In genomic region chr16:46687486-46687885, GRCh38 we compare ENCODE assay signal across 8 cellular contexts. TPM values are rescaled to one million over a fixed set of nuclear protein-coding genes. Genes with fewer than 3 reads are reported as not detected.
DNase-seq lines count a peak whose midpoint lies in the region; ATAC-seq, FAIRE-seq and TF ChIP-seq lines count a peak whose summit lies in the region.

No MANE protein-coding gene starts in this region.

- H3K36me3 Mint-ChIP-seq in activated naive CD8-positive, alpha-beta T cell: peaks cover 2% of the 10 kb centered on the region
- H3K36me3 Mint-ChIP-seq in activated naive CD8-positive, alpha-beta T cell treated with anti-CD3 and anti-CD28 coated beads for 36 hours: peaks cover 16% of the 10 kb centered on the region
- H3K36me3 Mint-ChIP-seq in nephron progenitor cell (ENCODE audit: low read depth): peaks cover 10% of the 10 kb centered on the region

- intact Hi-C loops in ascending aorta (cut with DNase I): loop anchor here (5.0 kb wide), 4 partner anchors 105 to 775 kb away; partner anchors contain the start of genes DNAJA2, ITFG1 and PHKB
- intact Hi-C loops in transverse colon (cut with DNase I; ENCODE audit: low total_unique reads): loop anchor here (10.0 kb wide), 1 partner anchor 137 kb away; no protein-coding TSS in a partner anchor

- dilution Hi-C loops in keratinocyte (cut with MboI; ENCODE audit: extremely low pct_ligation_motif_present, low sequenced_read_pairs): no loop called here

- in situ Hi-C loops in transverse colon (cut with MboI; ENCODE audit: low pct_ligation_motif_present in 1 of 4, low pct_unique_long_range_greater_than_20kb in 1 of 4, low sequenced_read_pairs in 3 of 4): no loop called here

- no peak for ATAC-seq in GM18907 (IDR thresholded peaks at IDR 0.05; ENCODE audit: unreplicated experiment)

- peak overlapping the region; percentile 87 to 89 for H3K4me3 ChIP-seq in ascending aorta
- peak overlapping the region; percentile 84 to 91 (median 88) for H3K4me3 ChIP-seq in keratinocyte (ENCODE audit: control insufficient read depth in 2 of 3, extremely low read depth in 1 of 3, insufficient read depth in 2 of 3, low read depth in 1 of 3, low read length in 3 of 3)
- H3K4me3 ChIP-seq in transverse colon: peak overlapping the region in 2 of 4 donors; percentile 80 to 92

- H3K9ac ChIP-seq in keratinocyte (ENCODE audit: control insufficient read depth, extremely low read depth, insufficient read depth, low read length): peak overlapping the region; percentile 97

- H3K4me2 ChIP-seq in keratinocyte (ENCODE audit: control insufficient read depth, extremely low read depth, insufficient read depth, low read depth, low read length): peak overlapping the region; percentile 92

- H3K79me2 ChIP-seq in keratinocyte (ENCODE audit: control insufficient read depth, insufficient read depth, low read length): peaks cover 87% of the 10 kb centered on the region

- H4K20me1 ChIP-seq in keratinocyte (ENCODE audit: control insufficient read depth, extremely low read depth, insufficient read depth, low read length): peaks cover 25% of the 10 kb centered on the region

- H3K4me1 ChIP-seq in ascending aorta (peaks cover 7 to 19% of the 10 kb centered on the region in 2 donors), keratinocyte (ENCODE audit: control insufficient read depth, extremely low read depth, insufficient read depth, low read length) (peaks cover 27% of the 10 kb centered on the region), transverse colon (peaks cover 10 to 53% (median 32%) of the 10 kb centered on the region in 4 donors)

- peaks cover 52% of the 10 kb centered on the region for H3K4me1 Mint-ChIP-seq in activated naive CD8-positive, alpha-beta T cell (ENCODE audit: low read depth)
- peaks cover 53% of the 10 kb centered on the region for H3K4me1 Mint-ChIP-seq in activated naive CD8-positive, alpha-beta T cell treated with anti-CD3 and anti-CD28 coated beads for 36 hours
- peaks cover 44% of the 10 kb centered on the region for H3K4me1 Mint-ChIP-seq in nephron progenitor cell

- DNase-seq in activated naive CD8-positive, alpha-beta T cell treated with anti-CD3 and anti-CD28 coated beads for 36 hours: no peak
- no peak for DNase-seq in ascending aorta (ENCODE audit: low spot score in 2 of 2)
- DNase-seq in keratinocyte (ENCODE audit: low read depth, low spot score): no peak
- no peak for DNase-seq in transverse colon
- no peak for DNase-seq in nephron progenitor cell
- DNase-seq in T-helper 2 cell: no peak

- FAIRE-seq in keratinocyte (lab: Jason Lieb, UNC): no peak

- H2AFZ ChIP-seq in keratinocyte (ENCODE audit: control insufficient read depth, low read length): no peak overlapping the region

- no peaks in the 10 kb centered on the region for H3K27me3 Mint-ChIP-seq in activated naive CD8-positive, alpha-beta T cell
- no peaks in the 10 kb centered on the region for H3K27me3 Mint-ChIP-seq in activated naive CD8-positive, alpha-beta T cell treated with anti-CD3 and anti-CD28 coated beads for 36 hours
- H3K27me3 Mint-ChIP-seq in nephron progenitor cell (ENCODE audit: low read depth, poor library complexity): no peaks in the 10 kb centered on the region

- H3K27ac Mint-ChIP-seq in activated naive CD8-positive, alpha-beta T cell: peak overlapping the region; percentile 25
- no peak overlapping the region for H3K27ac Mint-ChIP-seq in activated naive CD8-positive, alpha-beta T cell treated with anti-CD3 and anti-CD28 coated beads for 36 hours
- no peak overlapping the region for H3K27ac Mint-ChIP-seq in nephron progenitor cell

- H3K9me1 ChIP-seq in keratinocyte (ENCODE audit: control insufficient read depth, extremely low read depth, insufficient read depth, low read length): no peaks in the 10 kb centered on the region

- H3K9me3 Mint-ChIP-seq in activated naive CD8-positive, alpha-beta T cell (ENCODE audit: low read depth): no peaks in the 10 kb centered on the region
- H3K9me3 Mint-ChIP-seq in activated naive CD8-positive, alpha-beta T cell treated with anti-CD3 and anti-CD28 coated beads for 36 hours: no peaks in the 10 kb centered on the region
- no peaks in the 10 kb centered on the region for H3K9me3 Mint-ChIP-seq in nephron progenitor cell

- H3K36me3 ChIP-seq in ascending aorta (no peaks in the 10 kb centered on the region), keratinocyte (ENCODE audit: control insufficient read depth in 2 of 2, extremely low read depth in 1 of 2, insufficient read depth in 2 of 2, low read length in 2 of 2) (peaks cover 0 to 2% of the 10 kb centered on the region in 2 experiments), transverse colon (no peaks in the 10 kb centered on the region)

- TF ChIP-seq EP300 in transverse colon (IDR thresholded peaks at IDR 0.05; ENCODE audit: low read depth): no peak

- TF ChIP-seq CTCF in ascending aorta (IDR thresholded peaks at IDR 0.05) (no peak), keratinocyte (optimal IDR thresholded peaks at IDR 0.05 in 1 of 3, IDR thresholded peaks at IDR 0.05 in 1 of 3, conservative IDR thresholded peaks at IDR 0.05 in 1 of 3; ENCODE audit: extremely low read depth in 1 of 3, insufficient read depth in 2 of 3, low read length in 3 of 3) (peak in 1 of 3 experiments; percentile 10), transverse colon (IDR thresholded peaks at IDR 0.05) (peak in 1 of 5 experiments; percentile 21), nephron progenitor cell (IDR thresholded peaks at IDR 0.05) (no peak)

- no peak for TF ChIP-seq POLR2A in transverse colon (IDR thresholded peaks at IDR 0.05)

- no peak overlapping the region for H3K4me3 Mint-ChIP-seq in activated naive CD8-positive, alpha-beta T cell
- H3K4me3 Mint-ChIP-seq in activated naive CD8-positive, alpha-beta T cell treated with anti-CD3 and anti-CD28 coated beads for 36 hours: no peak overlapping the region
- no peak overlapping the region for H3K4me3 Mint-ChIP-seq in nephron progenitor cell

- H3K27ac ChIP-seq in ascending aorta (no peak overlapping the region), keratinocyte (ENCODE audit: control insufficient read depth, insufficient read depth, low read length) (no peak overlapping the region), transverse colon (peak overlapping the region in 3 of 4 donors; percentile 88 to 92 (median 92))

- H3K27me3 ChIP-seq in ascending aorta (no peaks in the 10 kb centered on the region), keratinocyte (ENCODE audit: control insufficient read depth, extremely low read depth, insufficient read depth, low read length) (no peaks in the 10 kb centered on the region), transverse colon (no peaks in the 10 kb centered on the region)

- 70% methylated on average over 1 to 9 of the region's 9 CpGs for WGBS in transverse colon (ENCODE audit: low coverage in 1 of 2), 2 donors

- H3K9me3 ChIP-seq in ascending aorta (no peaks in the 10 kb centered on the region), keratinocyte (ENCODE audit: control insufficient read depth, low read depth, low read length) (no peaks in the 10 kb centered on the region), transverse colon (no peaks in the 10 kb centered on the region)

RNA-seq across cellular contexts. Expression of gene VPS35, which starts 1.5 kb away (rescaled TPM):
- 100 to 1,000 TPM; 103 to 106 TPM for total RNA-seq in activated naive CD8-positive, alpha-beta T cell treated with anti-CD3 and anti-CD28 coated beads for 36 hours
- 31.9 TPM for total RNA-seq in ascending aorta
- 48.6 to 87.3 TPM (median 51.2 TPM) in 3 replicates for polyA plus RNA-seq in keratinocyte
- polyA plus RNA-seq in keratinocyte (2011; ENCODE audit: low read depth): 98.7 TPM
- 37.6 and 70.2 TPM in 2 replicates for polyA plus RNA-seq in keratinocyte (2011; cell fraction: cytosol; rRNA removed)
- 46.4 and 60.8 TPM in 2 replicates for polyA plus RNA-seq in keratinocyte (2011; cell fraction: nucleus; rRNA removed)
- 80.5 and 89.7 TPM in 2 replicates for polyA plus RNA-seq in keratinocyte (2012; ENCODE audit: low replicate concordance)
- 17.7 to 85.3 TPM (median 39.6 TPM) in 3 replicates for polyA minus RNA-seq in keratinocyte
- polyA minus RNA-seq in keratinocyte (2011; cell fraction: cytosol; rRNA and poly(A)+ RNA removed): 50.5 TPM
- 31.0 and 81.0 TPM in 2 replicates for polyA minus RNA-seq in keratinocyte (2011; cell fraction: nucleus; rRNA and poly(A)+ RNA removed)
- total RNA-seq in transverse colon: 100 to 1,000 TPM in 1 of 4 donors, 10 to 100 TPM in 3; 63.2 to 102 (median 72.1) TPM

RNA-seq across cellular contexts. Expression of gene ORC6, which starts 2.0 kb away (rescaled TPM):
- 10 to 100 TPM; 60.7 to 62.2 TPM for total RNA-seq in activated naive CD8-positive, alpha-beta T cell treated with anti-CD3 and anti-CD28 coated beads for 36 hours
- total RNA-seq in ascending aorta: not detected
- 9.3 to 21.9 TPM (median 16.6 TPM) in 3 replicates for polyA plus RNA-seq in keratinocyte
- polyA plus RNA-seq in keratinocyte (2011; ENCODE audit: low read depth): 4.4 TPM
- 7.8 and 9.4 TPM in 2 replicates for polyA plus RNA-seq in keratinocyte (2011; cell fraction: cytosol; rRNA removed)
- polyA plus RNA-seq in keratinocyte (2011; cell fraction: nucleus; rRNA removed): 12.8 and 13.3 TPM in 2 replicates
- 1.7 and 13.1 TPM in 2 replicates for polyA plus RNA-seq in keratinocyte (2012; ENCODE audit: low replicate concordance)
- polyA minus RNA-seq in keratinocyte: 1.7 to 6.9 TPM (median 2.3 TPM) in 3 replicates
- 7.5 TPM for polyA minus RNA-seq in keratinocyte (2011; cell fraction: cytosol; rRNA and poly(A)+ RNA removed)
- 3.2 and 6.0 TPM in 2 replicates for polyA minus RNA-seq in keratinocyte (2011; cell fraction: nucleus; rRNA and poly(A)+ RNA removed)
- 1 to 10 TPM in 2 of 4 donors, under 1 TPM in 1, not detected in 1; 0.60 to 4.9 (median 2.7) TPM for total RNA-seq in transverse colon

Comparison
In these comparisons a context has a peak if more than half of its experiments do, and no peak if none do; other contexts are left out.
1. H3K27ac ChIP-seq: peak in transverse colon (3 of 4); none in ascending aorta (0 of 2) and keratinocyte (single experiment).
2. RNA of gene ORC6, which starts 2.0 kb away (total RNA-seq): 60.7 to 62.2 TPM in activated naive CD8-positive, alpha-beta T cell treated with anti-CD3 and anti-CD28 coated beads for 36 hours; 0.60 to 4.9 TPM in transverse colon and not detected in ascending aorta (single experiment); every median in the first group is over 10 times any median in the second.